7 cellular contexts compared by ENCODE assay signal in genomic region chr15:40354408-40355171, GRCh38. TPM values are rescaled to one million over a fixed set of nuclear protein-coding genes. Genes with fewer than 3 reads are reported as not detected.
A peak's percentile ranks its signal among the peaks of the same experiment; 100 is the strongest.
DNase-seq lines count a peak whose midpoint lies in the region; TF ChIP-seq lines count a peak whose summit lies in the region.
"Had no signal": no experiment of that assay in that cellular context is flagged by ENCODE, and none has a peak within 500 bp of the region (broad histone marks: within the 10 kb centered on the region; RNA-seq: fewer than 3 reads in every experiment).

No MANE protein-coding gene starts in this region.

- WGBS in liver = 60% methylated on average over 9 of the region's 9 CpGs

- TF ChIP-seq CTCF in GM12874 (IDR thresholded peaks at IDR 0.05; ENCODE audit: insufficient read depth, low read depth, low read length) (peak; percentile 43; the same call in 1 of the 2 replicates), liver (IDR thresholded peaks at IDR 0.05; ENCODE audit: low read depth, low read length, missing input control) (peak; percentile 5)

- H3K27me3 ChIP-seq in liver (ENCODE audit: control insufficient read depth in 4 of 4, insufficient read depth in 4 of 4, low read length in 3 of 4) = no peaks in the 10 kb centered on the region

- no peak overlapping the region for H3K9ac ChIP-seq in liver (ENCODE audit: low read depth in 1 of 2, low read length in 2 of 2)

- DNase-seq in RPMI8226 = peak; percentile 51
- DNase-seq in stimulated activated CD4-positive, alpha-beta T cell treated with anti-CD3 and anti-CD28 coated beads, Interleukin-12 subunit alpha, Interleukin-12 subunit beta, amount 100 ng/mL, for 4 hours = no peak
- no peak for DNase-seq in SW480 (ENCODE audit: low spot score)
- no peak for DNase-seq in activated CD4-positive, alpha-beta T cell treated with anti-CD3 and anti-CD28 coated beads, Interleukin-2, amount 50 U/mL, for 48 hours

- no peaks in the 10 kb centered on the region for H3K36me3 ChIP-seq in liver (ENCODE audit: control insufficient read depth in 4 of 4, insufficient read depth in 3 of 4, low read depth in 1 of 4, low read length in 3 of 4)

- H3K27ac ChIP-seq in liver (ENCODE audit: low read depth in 1 of 2, low read length in 2 of 2) = no peak overlapping the region

- H3K4me1 ChIP-seq in liver (ENCODE audit: control insufficient read depth in 4 of 4, insufficient read depth in 4 of 4, low read length in 3 of 4) = peaks cover 9 to 31% (median 24%) of the 10 kb centered on the region in 4 donors

- H3K9me3 ChIP-seq in liver (ENCODE audit: control insufficient read depth in 4 of 4, low read length in 3 of 4) = no peaks in the 10 kb centered on the region

- H3K4me3 ChIP-seq in liver (ENCODE audit: low read depth in 1 of 3, low read length in 3 of 3) = no peak overlapping the region

- TF ChIP-seq RAD21 in liver (IDR thresholded peaks at IDR 0.05) = no peak

TF ChIP-seq in liver, 16 proteins besides CTCF, POLR2A, EP300 and RAD21:
- no peak for TF ChIP-seq TAF1 (conservative IDR thresholded peaks at IDR 0.05)
- no peak for TF ChIP-seq GABPA (IDR thresholded peaks at IDR 0.05 in 1 of 2, conservative IDR thresholded peaks at IDR 0.05 in 1 of 2)
- TF ChIP-seq, protein P1, sequence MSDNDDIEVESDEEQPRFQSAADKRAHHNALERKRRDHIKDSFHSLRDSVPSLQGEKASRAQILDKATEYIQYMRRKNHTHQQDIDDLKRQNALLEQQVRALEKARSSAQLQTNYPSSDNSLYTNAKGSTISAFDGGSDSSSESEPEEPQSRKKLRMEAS (IDR thresholded peaks at IDR 0.05) = no peak
- TF ChIP-seq NR2F2 (IDR thresholded peaks at IDR 0.05) = no peak
- TF ChIP-seq YY1 (IDR thresholded peaks at IDR 0.05) = no peak
- TF ChIP-seq, protein P2, sequence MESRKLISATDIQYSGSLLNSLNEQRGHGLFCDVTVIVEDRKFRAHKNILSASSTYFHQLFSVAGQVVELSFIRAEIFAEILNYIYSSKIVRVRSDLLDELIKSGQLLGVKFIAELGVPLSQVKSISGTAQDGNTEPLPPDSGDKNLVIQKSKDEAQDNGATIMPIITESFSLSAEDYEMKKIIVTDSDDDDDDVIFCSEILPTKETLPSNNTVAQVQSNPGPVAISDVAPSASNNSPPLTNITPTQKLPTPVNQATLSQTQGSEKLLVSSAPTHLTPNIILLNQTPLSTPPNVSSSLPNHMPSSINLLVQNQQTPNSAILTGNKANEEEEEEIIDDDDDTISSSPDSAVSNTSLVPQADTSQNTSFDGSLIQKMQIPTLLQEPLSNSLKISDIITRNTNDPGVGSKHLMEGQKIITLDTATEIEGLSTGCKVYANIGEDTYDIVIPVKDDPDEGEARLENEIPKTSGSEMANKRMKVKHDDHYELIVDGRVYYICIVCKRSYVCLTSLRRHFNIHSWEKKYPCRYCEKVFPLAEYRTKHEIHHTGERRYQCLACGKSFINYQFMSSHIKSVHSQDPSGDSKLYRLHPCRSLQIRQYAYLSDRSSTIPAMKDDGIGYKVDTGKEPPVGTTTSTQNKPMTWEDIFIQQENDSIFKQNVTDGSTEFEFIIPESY (IDR thresholded peaks at IDR 0.05) = no peak

RNA-seq across cellular contexts. Expression of gene DISP2, which starts 3.4 kb away (rescaled TPM):
- total RNA-seq in liver = under 1 TPM; under 0.01 TPM
- polyA plus RNA-seq in liver = under 1 TPM in 1 of 2 donors, not detected in 1; 0.23 TPM

RNA-seq across cellular contexts. Expression of gene PHGR1, which starts 3.8 kb away (rescaled TPM):
- total RNA-seq in liver = under 1 TPM in 1 of 2 donors, not detected in 1; 0.33 TPM
- polyA plus RNA-seq in liver = not detected
- total RNA-seq: mononuclear cell had no signal

RNA-seq across cellular contexts. Expression of gene CCDC9B, which starts 13.9 kb away (rescaled TPM):
- 1 to 10 TPM in 1 of 2 donors, under 1 TPM in 1; 0.61 to 4.4 TPM for total RNA-seq in liver
- under 1 TPM; 0.43 to 0.85 TPM for polyA plus RNA-seq in liver

RNA-seq across cellular contexts. Expression of gene KNSTRN, which starts 27.9 kb away (rescaled TPM):
- total RNA-seq in liver = 10 to 100 TPM in 1 of 2 donors, 1 to 10 TPM in 1; 9.0 to 28.1 TPM
- polyA plus RNA-seq in liver = 1 to 10 TPM; 3.4 to 8.8 TPM

RNA-seq across cellular contexts. Expression of gene INAFM2, which starts 31.1 kb away (rescaled TPM):
- total RNA-seq in liver = 1 to 10 TPM; 4.8 to 5.7 TPM
- 1 to 10 TPM; 3.3 to 4.0 TPM for polyA plus RNA-seq in liver
